Comparison of ENCODE assay signal across 13 cellular contexts in the genomic region with DNA sequence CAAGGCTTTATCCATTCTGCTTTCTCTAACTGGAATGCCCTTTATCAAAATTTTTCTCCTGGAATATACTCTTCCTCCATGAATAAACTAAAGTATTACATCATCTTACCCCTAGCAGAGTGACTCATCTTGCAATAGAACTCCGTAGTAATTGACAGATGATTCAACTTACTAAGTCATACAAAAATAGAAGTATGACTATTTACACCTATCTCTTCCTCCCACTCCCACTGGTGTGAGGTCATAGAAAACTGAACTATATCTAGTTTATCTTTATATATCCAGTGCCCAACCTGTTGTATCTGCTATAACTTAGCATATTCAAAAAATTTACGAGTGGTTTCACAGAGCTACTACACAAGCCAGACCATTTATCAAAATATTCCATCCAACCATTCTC. TPM values are rescaled to one million over a fixed set of nuclear protein-coding genes. Genes with fewer than 3 reads are reported as not detected.
DNase-seq lines count a peak whose midpoint lies in the region; ATAC-seq and TF ChIP-seq lines count a peak whose summit lies in the region.
"Had no signal": no experiment of that assay in that cellular context is flagged by ENCODE, and none has a peak within 500 bp of the region (broad histone marks: within the 10 kb centered on the region; RNA-seq: fewer than 3 reads in every experiment).

No MANE protein-coding gene starts in this region.

- H3K36me3 ChIP-seq in neural progenitor cell (no peaks in the 10 kb centered on the region), ovary (no peaks in the 10 kb centered on the region)
- H3K36me3 ChIP-seq: suprapubic skin had no signal

- H3K36me3 Mint-ChIP-seq in activated naive CD8-positive, alpha-beta T cell treated with anti-CD3 and anti-CD28 coated beads, Interleukin-2, amount 50 U/mL, for 24 hours (ENCODE audit: low read depth): peaks cover 6% of the 10 kb centered on the region
- H3K36me3 Mint-ChIP-seq in neural progenitor cell: no peaks in the 10 kb centered on the region

- H3K79me2 ChIP-seq in neural progenitor cell (ENCODE audit: low read depth): no peaks in the 10 kb centered on the region

- H3K4me3 ChIP-seq in neural progenitor cell (no peak overlapping the region), ovary (no peak overlapping the region)
- H3K4me3 ChIP-seq: suprapubic skin had no signal

- H3K27me3 ChIP-seq in neural progenitor cell: no peaks in the 10 kb centered on the region
- H3K27me3 ChIP-seq in ovary: no peaks in the 10 kb centered on the region
- H3K27me3 ChIP-seq: suprapubic skin had no signal

- TF ChIP-seq POLR2A in ovary (IDR thresholded peaks at IDR 0.05): no peak

- no peaks in the 10 kb centered on the region for H3K9me3 Mint-ChIP-seq in activated naive CD8-positive, alpha-beta T cell treated with anti-CD3 and anti-CD28 coated beads, Interleukin-2, amount 50 U/mL, for 24 hours
- H3K9me3 Mint-ChIP-seq in neural progenitor cell: peaks cover 2% of the 10 kb centered on the region

- peaks cover 23% of the 10 kb centered on the region for H3K4me1 Mint-ChIP-seq in activated naive CD8-positive, alpha-beta T cell treated with anti-CD3 and anti-CD28 coated beads, Interleukin-2, amount 50 U/mL, for 24 hours
- H3K4me1 Mint-ChIP-seq in neural progenitor cell: no peaks in the 10 kb centered on the region

- no peaks in the 10 kb centered on the region for H4K20me1 ChIP-seq in neural progenitor cell (ENCODE audit: low read depth)

- no peak overlapping the region for H3K9ac ChIP-seq in neural progenitor cell

- no peaks in the 10 kb centered on the region for H3K4me1 ChIP-seq in neural progenitor cell
- no peaks in the 10 kb centered on the region for H3K4me1 ChIP-seq in ovary (ENCODE audit: insufficient read depth)
- H3K4me1 ChIP-seq: suprapubic skin had no signal

- in situ Hi-C loops in KBM-7 (cut with MboI; ENCODE audit: low pct_unique_long_range_greater_than_20kb, low sequenced_read_pairs): no loop called here

- H3K4me2 ChIP-seq in neural progenitor cell: no peak overlapping the region

- no peaks in the 10 kb centered on the region for H3F3A ChIP-seq in neural progenitor cell (ENCODE audit: low read depth)

- no peak overlapping the region for H2AFZ ChIP-seq in neural progenitor cell (replicated peaks)

- 7 to 17% (median 15%) methylated on average over 2 of the region's 2 CpGs for WGBS in ovary, 3 donors

- no peak overlapping the region for H3K4me3 Mint-ChIP-seq in activated naive CD8-positive, alpha-beta T cell treated with anti-CD3 and anti-CD28 coated beads, Interleukin-2, amount 50 U/mL, for 24 hours
- no peak overlapping the region for H3K4me3 Mint-ChIP-seq in neural progenitor cell

- H3K9me3 ChIP-seq in neural progenitor cell (ENCODE audit: low read depth) (no peaks in the 10 kb centered on the region), ovary (no peaks in the 10 kb centered on the region)
- H3K9me3 ChIP-seq: suprapubic skin had no signal

- DNase-seq in DMS53 (lab: John Stamatoyannopoulos, UW) (peak; percentile 69), left colon (no peak), neural progenitor cell (ENCODE audit: low spot score) (no peak), KBM-7 (no peak), ovary (no peak)
- DNase-seq in activated naive CD8-positive, alpha-beta T cell treated with anti-CD3 and anti-CD28 coated beads, Interleukin-2, amount 50 U/mL, for 24 hours: no peak
- DNase-seq in stimulated activated CD4-positive, alpha-beta T cell treated with anti-CD3 and anti-CD28 coated beads, Interleukin-2, amount 100 ng/mL, for 48 hours: no peak
- DNase-seq: islet precursor cell had no signal

- intact Hi-C loops in left colon (cut with DNase I, micrococcal nuclease) (no loop called here), ovary (cut with DNase I) (no loop called here)

- ATAC-seq in HG02885 (IDR thresholded peaks at IDR 0.05; ENCODE audit: poor library complexity, unreplicated experiment) (peak; percentile 84), left colon (peak; percentile 87)
- ATAC-seq in activated naive CD8-positive, alpha-beta T cell treated with anti-CD3 and anti-CD28 coated beads, Interleukin-2, amount 50 U/mL, for 24 hours: peak; percentile 82

- no peaks in the 10 kb centered on the region for H3K27me3 Mint-ChIP-seq in activated naive CD8-positive, alpha-beta T cell treated with anti-CD3 and anti-CD28 coated beads, Interleukin-2, amount 50 U/mL, for 24 hours
- H3K27me3 Mint-ChIP-seq in neural progenitor cell (ENCODE audit: insufficient read depth, low read depth): no peaks in the 10 kb centered on the region

- H3K27ac ChIP-seq in neural progenitor cell (no peak overlapping the region), ovary (no peak overlapping the region)
- H3K27ac ChIP-seq: suprapubic skin had no signal

- TF ChIP-seq EP300 in ovary (IDR thresholded peaks at IDR 0.05): no peak

- H3K27ac Mint-ChIP-seq in activated naive CD8-positive, alpha-beta T cell treated with anti-CD3 and anti-CD28 coated beads, Interleukin-2, amount 50 U/mL, for 24 hours: peak overlapping the region; percentile 47
- no peak overlapping the region for H3K27ac Mint-ChIP-seq in neural progenitor cell

- no peak for TF ChIP-seq CTCF in neural progenitor cell (IDR thresholded peaks at IDR 0.05)
- no peak for TF ChIP-seq CTCF in ovary (IDR thresholded peaks at IDR 0.05)

RNA-seq across cellular contexts. Expression of a gene that starts 26.1 kb away (rescaled TPM):
- total RNA-seq in left colon (100 to 1,000 TPM in 1 of 2 donors, 10 to 100 TPM in 1; 30.5 to 259 TPM), neural progenitor cell (ENCODE audit: low replicate concordance) (not detected in 2 replicates), ovary (10 to 100 TPM in 2 of 7 donors, 1 to 10 TPM in 5; 3.4 to 22.8 (median 8.1) TPM)
- polyA plus RNA-seq in ovary: 1 to 10 TPM; 6.3 to 9.2 TPM
- total RNA-seq: G401 had no signal

RNA-seq across cellular contexts. Expression of a gene that starts 53.6 kb away (rescaled TPM):
- total RNA-seq in left colon (1 to 10 TPM; 4.8 to 8.1 TPM), neural progenitor cell (ENCODE audit: low replicate concordance) (0.12 and 1.2 TPM in 2 replicates), ovary (1 to 10 TPM; 1.7 to 7.6 (median 4.4) TPM)
- 1 to 10 TPM; 3.5 to 4.0 TPM for polyA plus RNA-seq in ovary
- total RNA-seq: G401, HT-29, skeletal muscle tissue had no signal
